12 cellular contexts compared by ENCODE assay signal in genomic region chr19:3580156-3580955, GRCh38. TPM values are rescaled to one million over a fixed set of nuclear protein-coding genes. Genes with fewer than 3 reads are reported as not detected.
DNase-seq lines count a peak whose midpoint lies in the region; ATAC-seq and TF ChIP-seq lines count a peak whose summit lies in the region.
"Had no signal": no experiment of that assay in that cellular context is flagged by ENCODE, and none has a peak within 500 bp of the region (broad histone marks: within the 10 kb centered on the region; RNA-seq: fewer than 3 reads in every experiment).

No MANE protein-coding gene starts in this region.

- H3K9me3 ChIP-seq in Peyer's patch, result no peaks in the 10 kb centered on the region
- H3K9me3 ChIP-seq: lower lobe of right lung had no signal

- H3K27me3 ChIP-seq in Peyer's patch, result no peaks in the 10 kb centered on the region

- peaks cover 0 to 2% (median 0%) of the 10 kb centered on the region in 3 donors for H3K36me3 ChIP-seq in Peyer's patch

- DNase-seq in AG08395 (ENCODE audit: low spot score), result peak; percentile 92
- no peak for DNase-seq in Peyer's patch
- DNase-seq in epithelial cell of esophagus (ENCODE audit: low read depth), result peak; percentile 20
- peak; percentile 42 for DNase-seq in occipital lobe (lab: John Stamatoyannopoulos, UW)
- no peak for DNase-seq in erythroblast (lab: John Stamatoyannopoulos, UW)
- DNase-seq in NCI-H1092 treated with DMSO at 0.1 percent for 48 hours (lab: John Stamatoyannopoulos, UW), result no peak
- DNase-seq: activated CD4-positive, alpha-beta memory T cell treated with anti-CD3 and anti-CD28 coated beads for 36 hours; CD4-positive, alpha-beta memory T cell; cerebellar nuclear complex; lower lobe of right lung had no signal

- H3K27ac ChIP-seq in Peyer's patch, result peak overlapping the region in 3 of 4 donors; percentile 25 to 73 (median 62)
- H3K27ac ChIP-seq: lower lobe of right lung had no signal

- H3K4me3 ChIP-seq in Peyer's patch, result no peak overlapping the region
- no peak overlapping the region for H3K4me3 ChIP-seq in epithelial cell of esophagus (ENCODE audit: low read length)
- H3K4me3 ChIP-seq: lower lobe of right lung had no signal

- no peak for TF ChIP-seq POLR2A in Peyer's patch (IDR thresholded peaks at IDR 0.05)
- TF ChIP-seq POLR2A in erythroblast (IDR thresholded peaks at IDR 0.05; ENCODE audit: low read length), result no peak

- no peak for ATAC-seq in GM18858 (IDR thresholded peaks at IDR 0.05; ENCODE audit: unreplicated experiment)
- no peak for ATAC-seq in HG03097 (IDR thresholded peaks at IDR 0.05; ENCODE audit: low FRiP score, unreplicated experiment)
- ATAC-seq: lower lobe of right lung had no signal

- peaks cover 0 to 25% (median 2%) of the 10 kb centered on the region in 4 donors for H3K4me1 ChIP-seq in Peyer's patch

- TF ChIP-seq CTCF in Peyer's patch (IDR thresholded peaks at IDR 0.05) (no peak), epithelial cell of esophagus (IDR thresholded peaks at IDR 0.05; ENCODE audit: insufficient read depth, low read depth, low read length, missing control alignments) (no peak)

RNA-seq across cellular contexts. Expression of gene GIPC3, which starts 4.9 kb away (rescaled TPM):
- 1 to 10 TPM in 2 of 4 donors, under 1 TPM in 2; 0.13 to 5.8 (median 0.70) TPM for total RNA-seq in Peyer's patch
- not detected for total RNA-seq in occipital lobe

RNA-seq across cellular contexts. Expression of gene HMG20B, which starts 7.6 kb away (rescaled TPM):
- total RNA-seq in Peyer's patch, result 100 to 1,000 TPM in 2 of 4 donors, 10 to 100 TPM in 2; 70.4 to 236 (median 117) TPM
- 9.4 TPM for total RNA-seq in occipital lobe

RNA-seq across cellular contexts. Expression of gene MFSD12, which starts 23.0 kb away (rescaled TPM):
- total RNA-seq in Peyer's patch (100 to 1,000 TPM in 2 of 4 donors, 10 to 100 TPM in 2; 76.5 to 146 (median 104) TPM), occipital lobe (32.9 TPM)

RNA-seq across cellular contexts. Expression of gene TBXA2R, which starts 26.3 kb away (rescaled TPM):
- total RNA-seq in Peyer's patch (1 to 10 TPM in 2 of 4 donors, under 1 TPM in 1, not detected in 1; 0.80 to 5.0 (median 1.6) TPM), occipital lobe (0.78 TPM)

RNA-seq across cellular contexts. Expression of gene TEKTIP1, which starts 41.4 kb away (rescaled TPM):
- total RNA-seq in Peyer's patch (10 to 100 TPM in 1 of 4 donors, 1 to 10 TPM in 2, not detected in 1; 1.8 to 11.1 (median 2.4) TPM), occipital lobe (not detected)

Comparison
In these comparisons a context has a peak if more than half of its experiments do, and no peak if none do; other contexts are left out.
1. DNase-seq: peak in AG08395 (single experiment), epithelial cell of esophagus (single experiment) and occipital lobe (single experiment); none in Peyer's patch (0 of 3), erythroblast (0 of 2) and NCI-H1092 treated with DMSO at 0.1 percent for 48 hours (single experiment).